Comparison of ENCODE assay signal across 16 cellular contexts in the genomic region with DNA sequence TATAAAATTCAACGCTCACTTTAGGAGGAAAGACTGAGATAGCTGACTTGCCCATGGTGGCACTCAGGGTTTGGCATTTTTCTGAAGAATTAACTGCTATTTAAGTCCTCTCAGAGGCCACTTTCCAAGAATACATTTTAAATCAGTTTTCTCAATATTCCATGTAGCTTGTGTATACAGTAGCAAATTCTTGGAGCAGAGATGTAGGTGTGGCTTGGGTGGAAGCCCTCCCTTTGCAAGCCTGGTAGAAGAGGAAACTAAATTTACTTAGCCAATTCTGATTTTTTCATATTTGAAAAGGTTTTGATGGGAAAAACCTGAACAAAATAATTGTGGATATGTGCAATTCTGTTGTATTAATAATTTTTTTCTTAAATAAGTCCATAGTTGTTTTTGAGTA. TPM values are rescaled to one million over a fixed set of nuclear protein-coding genes. Genes with fewer than 3 reads are reported as not detected.
DNase-seq lines count a peak whose midpoint lies in the region; ATAC-seq, FAIRE-seq and TF ChIP-seq lines count a peak whose summit lies in the region.
"Had no signal": no experiment of that assay in that cellular context is flagged by ENCODE, and none has a peak within 500 bp of the region (broad histone marks: within the 10 kb centered on the region; RNA-seq: fewer than 3 reads in every experiment).

No MANE protein-coding gene starts in this region.

- H3K4me3 ChIP-seq in HCT116 (replicated peaks in 1 of 2; ENCODE audit: low read depth in 1 of 2, low read length in 2 of 2), result no peak overlapping the region
- H3K4me3 ChIP-seq in astrocyte of the spinal cord (ENCODE audit: low read depth, low read length), result no peak overlapping the region
- no peak overlapping the region for H3K4me3 ChIP-seq in keratinocyte (ENCODE audit: control insufficient read depth in 2 of 3, extremely low read depth in 1 of 3, insufficient read depth in 2 of 3, low read depth in 1 of 3, low read length in 3 of 3)
- H3K4me3 ChIP-seq in thoracic aorta, result no peak overlapping the region

- ATAC-seq in HCT116 (no peak), thoracic aorta (ENCODE audit: insufficient number of reproducible peaks, low FRiP score, low read depth) (no peak), GM21737 (IDR thresholded peaks at IDR 0.05; ENCODE audit: unreplicated experiment) (no peak)

- H3K36me3 ChIP-seq in HCT116 (ENCODE audit: control insufficient read depth in 1 of 2, insufficient read depth in 2 of 2, low read length in 2 of 2) (no peaks in the 10 kb centered on the region), keratinocyte (ENCODE audit: control insufficient read depth in 2 of 2, extremely low read depth in 1 of 2, insufficient read depth in 2 of 2, low read length in 2 of 2) (no peaks in the 10 kb centered on the region), thoracic aorta (no peaks in the 10 kb centered on the region)

- H3K9me1 ChIP-seq in keratinocyte (ENCODE audit: control insufficient read depth, extremely low read depth, insufficient read depth, low read length), result no peaks in the 10 kb centered on the region

- no peak for FAIRE-seq in keratinocyte (lab: Jason Lieb, UNC)
- FAIRE-seq: D721Med, GM12892 had no signal

- dilution Hi-C loops in keratinocyte (cut with MboI; ENCODE audit: extremely low pct_ligation_motif_present, low sequenced_read_pairs), result no loop called here

- in situ Hi-C loops in astrocyte of the spinal cord (cut with HindIII; ENCODE audit: low sequenced_read_pairs), result no loop called here

- intact Hi-C loops in HCT116 (cut with micrococcal nuclease), result no loop called here

- H3K27ac ChIP-seq in HCT116 (ENCODE audit: low read depth, low read length) (no peak overlapping the region), keratinocyte (ENCODE audit: control insufficient read depth, insufficient read depth, low read length) (peak overlapping the region; percentile 67), thoracic aorta (peak overlapping the region; percentile 44 to 70)

- H3K9ac ChIP-seq in HCT116 (ENCODE audit: low read length) (no peak overlapping the region), keratinocyte (ENCODE audit: control insufficient read depth, extremely low read depth, insufficient read depth, low read length) (peak overlapping the region; percentile 11)

- TF ChIP-seq POLR2A in HCT116 (IDR thresholded peaks at IDR 0.05; ENCODE audit: borderline replicate concordance, extremely low read depth, insufficient read depth, insufficient read length), result no peak

- CTCF ChIA-PET in HCT116 (lab: Charles Lee), result no interaction called here

- no TSS peak for BruUV-seq in HCT116 (replicated peaks; lab: Mats Ljungman, UMichigan)

- no peaks in the 10 kb centered on the region for H3K9me2 ChIP-seq in HCT116 (ENCODE audit: insufficient read depth)

- TF ChIP-seq CTCF in HCT116 (IDR thresholded peaks at IDR 0.05 in 2 of 3, conservative IDR thresholded peaks at IDR 0.05 in 1 of 3; ENCODE audit: borderline replicate concordance in 1 of 3, insufficient read depth in 1 of 3, low read depth in 2 of 3, low read length in 2 of 3), result no peak
- no peak for TF ChIP-seq CTCF in astrocyte of the spinal cord (IDR thresholded peaks at IDR 0.05; ENCODE audit: low read depth, low read length)
- no peak for TF ChIP-seq CTCF in keratinocyte (optimal IDR thresholded peaks at IDR 0.05 in 1 of 3, IDR thresholded peaks at IDR 0.05 in 1 of 3, conservative IDR thresholded peaks at IDR 0.05 in 1 of 3; ENCODE audit: extremely low read depth in 1 of 3, insufficient read depth in 2 of 3, low read length in 3 of 3)
- no peak for TF ChIP-seq CTCF in thoracic aorta (IDR thresholded peaks at IDR 0.05)

- H3K27me3 ChIP-seq in HCT116 (ENCODE audit: insufficient read depth, low read length), result no peaks in the 10 kb centered on the region
- H3K27me3 ChIP-seq in keratinocyte (ENCODE audit: control insufficient read depth, extremely low read depth, insufficient read depth, low read length), result no peaks in the 10 kb centered on the region
- no peaks in the 10 kb centered on the region for H3K27me3 ChIP-seq in thoracic aorta (replicated peaks; ENCODE audit: insufficient read depth)

- H3K4me2 ChIP-seq in HCT116 (ENCODE audit: low read length) (peak overlapping the region; percentile 29; the same call in 1 of the 2 replicates), keratinocyte (ENCODE audit: control insufficient read depth, extremely low read depth, insufficient read depth, low read depth, low read length) (peak overlapping the region; percentile 46)

- H2AFZ ChIP-seq in HCT116 (ENCODE audit: low read depth, low read length, poor library complexity, severe bottlenecking) (peak overlapping the region; percentile 16), keratinocyte (ENCODE audit: control insufficient read depth, low read length) (no peak overlapping the region)

- H3K4me1 ChIP-seq in HCT116 (ENCODE audit: control insufficient read depth in 1 of 2, insufficient read depth in 2 of 2, low read length in 2 of 2), result peaks cover 23 to 33% of the 10 kb centered on the region in 2 experiments
- H3K4me1 ChIP-seq in keratinocyte (ENCODE audit: control insufficient read depth, extremely low read depth, insufficient read depth, low read length), result peaks cover 24% of the 10 kb centered on the region
- peaks cover 23 to 32% of the 10 kb centered on the region in 2 donors for H3K4me1 ChIP-seq in thoracic aorta (ENCODE audit: control insufficient read depth in 1 of 2, low read depth in 2 of 2)

- POLR2A ChIA-PET in HCT116 (lab: Charles Lee), result interaction anchor here (1.3 kb wide), 1 partner anchor 14 kb away, joined by 5 read pairs; a partner anchor contains a TSS

- no peaks in the 10 kb centered on the region for H3K9me3 ChIP-seq in HCT116 (ENCODE audit: control insufficient read depth in 1 of 2, insufficient read depth in 1 of 2, low read depth in 1 of 2, low read length in 2 of 2)
- H3K9me3 ChIP-seq in keratinocyte (ENCODE audit: control insufficient read depth, low read depth, low read length), result no peaks in the 10 kb centered on the region
- no peaks in the 10 kb centered on the region for H3K9me3 ChIP-seq in thoracic aorta

- DNase-seq in HCT116 (ENCODE audit: low read depth, low spot score), result no peak
- peak; percentile 60 for DNase-seq in astrocyte of the spinal cord (ENCODE audit: low read depth, low spot score)
- DNase-seq in keratinocyte (ENCODE audit: low read depth, low spot score), result no peak
- no peak for DNase-seq in thoracic aorta (ENCODE audit: low spot score)
- DNase-seq in middle frontal gyrus (ENCODE audit: extremely low spot score, low spot score), result no peak
- no peak for DNase-seq in mesenteric fat pad (ENCODE audit: low spot score)
- DNase-seq in stimulated activated CD4-positive, alpha-beta T cell treated with anti-CD3 and anti-CD28 coated beads, Interleukin-15, amount 100 ng/mL, for 24 hours, result no peak
- DNase-seq: activated CD4-positive, alpha-beta T cell treated with anti-CD3 and anti-CD28 coated beads for 36 hours; GF-D8; left colon; NCI-H2029 treated with DMSO at 0.1 percent for 48 hours; NCI-H510A treated with DMSO at 0.1 percent for 48 hours; stimulated activated naive CD4-positive, alpha-beta T cell treated with Interleukin-2 at 50 U/mL for 16 hours had no signal

- RAD21 ChIA-PET in HCT116 (lab: Charles Lee; ENCODE audit: low non-redundant PET in 1 of 2, low total read pairs in 2 of 2, uncharacterized antibody in 2 of 2, unreplicated experiment in 2 of 2), result no interaction called here

- no peaks in the 10 kb centered on the region for H4K20me1 ChIP-seq in HCT116 (ENCODE audit: insufficient read depth)
- H4K20me1 ChIP-seq in keratinocyte (ENCODE audit: control insufficient read depth, extremely low read depth, insufficient read depth, low read length), result no peaks in the 10 kb centered on the region

- no peak for TF ChIP-seq RAD21 in HCT116 (IDR thresholded peaks at IDR 0.05; ENCODE audit: low read depth)

- H3K79me2 ChIP-seq in HCT116 (ENCODE audit: insufficient read depth, low read length), result no peaks in the 10 kb centered on the region
- no peaks in the 10 kb centered on the region for H3K79me2 ChIP-seq in keratinocyte (ENCODE audit: control insufficient read depth, insufficient read depth, low read length)

TF ChIP-seq in HCT116, 20 proteins besides CTCF, POLR2A, EP300 and RAD21 (continues in another document):
- no peak for TF ChIP-seq SP1 (IDR thresholded peaks at IDR 0.05; ENCODE audit: low read depth)
- TF ChIP-seq CBX3 (IDR thresholded peaks at IDR 0.05; ENCODE audit: low read depth), result no peak
- TF ChIP-seq EGR1 (IDR thresholded peaks at IDR 0.05; ENCODE audit: low read depth), result no peak
- no peak for TF ChIP-seq ZNF274 (IDR thresholded peaks at IDR 0.05; ENCODE audit: low read depth, low read length)
- TF ChIP-seq SRF (IDR thresholded peaks at IDR 0.05; ENCODE audit: low read depth), result no peak
- no peak for TF ChIP-seq EZH2 (IDR thresholded peaks at IDR 0.05)
- TF ChIP-seq YY1 (IDR thresholded peaks at IDR 0.05; ENCODE audit: extremely low read depth, insufficient replicate concordance, low read depth, low read length), result no peak
- TF ChIP-seq, protein P1, sequence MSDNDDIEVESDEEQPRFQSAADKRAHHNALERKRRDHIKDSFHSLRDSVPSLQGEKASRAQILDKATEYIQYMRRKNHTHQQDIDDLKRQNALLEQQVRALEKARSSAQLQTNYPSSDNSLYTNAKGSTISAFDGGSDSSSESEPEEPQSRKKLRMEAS (IDR thresholded peaks at IDR 0.05), result no peak
- TF ChIP-seq TCF7L2 (IDR thresholded peaks at IDR 0.05; ENCODE audit: borderline replicate concordance, extremely low read depth, insufficient read depth, insufficient read length), result no peak
- TF ChIP-seq FOSL1 (IDR thresholded peaks at IDR 0.05; ENCODE audit: low read depth), result no peak

RNA-seq across cellular contexts. Expression of a gene that starts 14.0 kb away (rescaled TPM):
- 36.3 TPM for total RNA-seq in HCT116 (2021; ENCODE audit: unreplicated experiment)
- polyA plus RNA-seq in HCT116 (2012), result 12.8 and 18.3 TPM in 2 replicates
- 63.7 to 114 TPM (median 76.6 TPM) in 3 replicates for polyA plus RNA-seq in keratinocyte
- 42.8 TPM for polyA plus RNA-seq in keratinocyte (2011; ENCODE audit: low read depth)
- polyA plus RNA-seq in keratinocyte (2011; cell fraction: cytosol; rRNA removed), result 12.1 and 23.3 TPM in 2 replicates
- 107 and 140 TPM in 2 replicates for polyA plus RNA-seq in keratinocyte (2011; cell fraction: nucleus; rRNA removed)
- 27.5 and 58.3 TPM in 2 replicates for polyA plus RNA-seq in keratinocyte (2012; ENCODE audit: low replicate concordance)
- 70.7 to 212 TPM (median 171 TPM) in 3 replicates for polyA minus RNA-seq in keratinocyte
- polyA minus RNA-seq in keratinocyte (2011; cell fraction: cytosol; rRNA and poly(A)+ RNA removed), result 82.9 TPM
- 321 and 568 TPM in 2 replicates for polyA minus RNA-seq in keratinocyte (2011; cell fraction: nucleus; rRNA and poly(A)+ RNA removed)
- total RNA-seq in thoracic aorta, result 100 to 1,000 TPM; 160 to 195 TPM
- 137 TPM for total RNA-seq in mesenteric fat pad
